In genomic region chr21:27423073-27423472, GRCh38 we compare ENCODE assay signal across 10 cellular contexts.
A peak's percentile ranks its signal among the peaks of the same experiment; 100 is the strongest.
DNase-seq lines count a peak whose midpoint lies in the region; ATAC-seq and TF ChIP-seq lines count a peak whose summit lies in the region.
"Had no signal": no experiment of that assay in that cellular context is flagged by ENCODE, and none has a peak within 500 bp of the region (broad histone marks: within the 10 kb centered on the region; RNA-seq: fewer than 3 reads in every experiment).

No MANE protein-coding gene starts in this region.

- intact Hi-C loops in ascending aorta (cut with DNase I) (loop anchor here (5.0 to 10.0 kb wide), 3 partner anchors 142 to 1322 kb away; partner anchors contain the start of gene ADAMTS1), left cardiac atrium (cut with DNase I) (no loop called here)

- CTCF ChIA-PET in RWPE1 (lab: Yijun Ruan, JAX): no interaction called here
- CTCF ChIA-PET in SK-N-SH (lab: Yijun Ruan, JAX): no interaction called here

- H3K9me2 ChIP-seq in SK-N-SH: no peaks in the 10 kb centered on the region

- H4K20me1 ChIP-seq in SK-N-SH (ENCODE audit: insufficient read depth): no peaks in the 10 kb centered on the region

- H3K36me3 ChIP-seq in ascending aorta (no peaks in the 10 kb centered on the region), SK-N-SH (replicated peaks in 1 of 2; ENCODE audit: control insufficient read depth in 1 of 2, insufficient read depth in 2 of 2, low read length in 1 of 2) (no peaks in the 10 kb centered on the region)

- no peak overlapping the region for H2AFZ ChIP-seq in SK-N-SH (ENCODE audit: low read depth)

- H3K4me3 ChIP-seq in ascending aorta (no peak overlapping the region), skeletal muscle cell (ENCODE audit: low read depth, low read length) (no peak overlapping the region), SK-N-SH (ENCODE audit: low read depth in 2 of 2, low read length in 1 of 2) (no peak overlapping the region)

- H3K79me2 ChIP-seq in SK-N-SH (ENCODE audit: insufficient read depth): no peaks in the 10 kb centered on the region

- H3K4me1 ChIP-seq in ascending aorta (peaks cover 8 to 29% of the 10 kb centered on the region in 2 donors), SK-N-SH (ENCODE audit: control insufficient read depth in 1 of 2, insufficient read depth in 2 of 2, low read depth in 1 of 2, low read length in 1 of 2) (peaks cover 0 to 3% of the 10 kb centered on the region in 2 experiments; a peak in 2 of 4 replicates)

- no peaks in the 10 kb centered on the region for H3K9me3 ChIP-seq in ascending aorta
- H3K9me3 ChIP-seq in SK-N-SH: no peaks in the 10 kb centered on the region

- POLR2A ChIA-PET in RWPE1 (lab: Yijun Ruan, JAX; ENCODE audit: low non-redundant PET): no interaction called here
- POLR2A ChIA-PET in SK-N-SH (lab: Yijun Ruan, JAX): no interaction called here

- TF ChIP-seq EP300 in SK-N-SH (IDR thresholded peaks at IDR 0.05; ENCODE audit: borderline replicate concordance in 1 of 2, low read depth in 1 of 2, low read length in 1 of 2): no peak

- H3K27me3 ChIP-seq in ascending aorta: no peaks in the 10 kb centered on the region
- H3K27me3 ChIP-seq in SK-N-SH (ENCODE audit: insufficient read depth): no peaks in the 10 kb centered on the region

- no peaks in the 10 kb centered on the region for H3F3A ChIP-seq in SK-N-SH (replicated peaks; ENCODE audit: insufficient read depth)

- H3K27ac ChIP-seq in ascending aorta (peak overlapping the region; percentile 60 to 64), RWPE1 (no peak overlapping the region), SK-N-SH (ENCODE audit: low read depth in 2 of 2, low read length in 1 of 2) (no peak overlapping the region)

- H3K9ac ChIP-seq in SK-N-SH: no peak overlapping the region

- TF ChIP-seq RAD21 in SK-N-SH (IDR thresholded peaks at IDR 0.05; ENCODE audit: low read length): no peak

- ATAC-seq in left cardiac atrium: peak; percentile 92 to 96

- TF ChIP-seq CTCF in ascending aorta (IDR thresholded peaks at IDR 0.05): no peak
- no peak for TF ChIP-seq CTCF in RWPE1 (conservative IDR thresholded peaks at IDR 0.05; ENCODE audit: low read depth)
- TF ChIP-seq CTCF in SK-N-SH (IDR thresholded peaks at IDR 0.05): no peak

- DNase-seq in GM04503 (ENCODE audit: low read depth) (peak; percentile 98), ascending aorta (ENCODE audit: low spot score in 2 of 2) (peak; percentile 23 to 92), left cardiac atrium (peak; percentile 67), skeletal muscle cell (ENCODE audit: low read depth) (peak; percentile 96), RWPE1 (ENCODE audit: low spot score) (no peak), SK-N-SH (no peak), COR-L47 (lab: John Stamatoyannopoulos, UW) (no peak), SHP77 treated with DMSO at 0.1 percent for 48 hours (lab: John Stamatoyannopoulos, UW) (no peak)
- DNase-seq: DND-41, MV-4-11 had no signal

- WGBS in SK-N-SH (ENCODE audit: low lambda C conversion rate): 56% methylated on average over 4 of the region's 4 CpGs

- no peak overlapping the region for H3K4me2 ChIP-seq in SK-N-SH

TF ChIP-seq in SK-N-SH, 30 proteins besides CTCF, POLR2A, EP300 and RAD21:
- TF ChIP-seq GATA2 (CRISPR knock-in tag; IDR thresholded peaks at IDR 0.05): no peak
- no peak for TF ChIP-seq SMC3 (IDR thresholded peaks at IDR 0.05; ENCODE audit: low read depth, low read length)
- no peak for TF ChIP-seq RCOR1 (IDR thresholded peaks at IDR 0.05; ENCODE audit: low read length)

Comparison
In these comparisons a context has a peak if more than half of its experiments do, and no peak if none do; other contexts are left out.
1. DNase-seq: peak in GM04503 (single experiment), ascending aorta (2 of 2), left cardiac atrium (single experiment) and skeletal muscle cell (single experiment); none in RWPE1 (single experiment), SK-N-SH (single experiment), COR-L47 (single experiment) and SHP77 treated with DMSO at 0.1 percent for 48 hours (single experiment).
2. H3K27ac ChIP-seq: peak in ascending aorta (2 of 2); none in RWPE1 (single experiment) and SK-N-SH (0 of 2).